In genomic region chr17:59617141-59617757, GRCh38 we compare ENCODE assay signal across 9 cellular contexts.
DNase-seq lines count a peak whose midpoint lies in the region; ATAC-seq and TF ChIP-seq lines count a peak whose summit lies in the region.
"Had no signal": no experiment of that assay in that cellular context is flagged by ENCODE, and none has a peak within 500 bp of the region (broad histone marks: within the 10 kb centered on the region; RNA-seq: fewer than 3 reads in every experiment).

No MANE protein-coding gene starts in this region.

- H3K4me2 ChIP-seq in SU-DHL-6 (ENCODE audit: low read depth, low read length, poor library complexity, severe bottlenecking), result peak overlapping the region; percentile 96

- H3K9me3 ChIP-seq in ES-I3 (ENCODE audit: control insufficient read depth, insufficient read depth, low read length) (no peaks in the 10 kb centered on the region), SU-DHL-6 (ENCODE audit: insufficient read depth, low read length) (no peaks in the 10 kb centered on the region)

- peaks cover 34% of the 10 kb centered on the region for H3K79me2 ChIP-seq in SU-DHL-6 (ENCODE audit: insufficient read depth, low read length)

- no peak for TF ChIP-seq CTCF in SU-DHL-6 (IDR thresholded peaks at IDR 0.05; ENCODE audit: insufficient read depth, low read length, poor library complexity, severe bottlenecking)

- H3K4me3 ChIP-seq in SU-DHL-6 (ENCODE audit: insufficient read depth, low read length, poor library complexity, severe bottlenecking), result no peak overlapping the region

- DNase-seq in ACHN (peak; percentile 16), kidney tubule cell (ENCODE audit: low spot score) (peak; percentile 65), KBM-7 (no peak), hypothalamus (lab: John Stamatoyannopoulos, UW) (no peak)
- DNase-seq in central memory CD4-positive, alpha-beta T cell, result no peak
- DNase-seq: activated effector memory CD4-positive, alpha-beta T cell treated with anti-CD3 and anti-CD28 coated beads, Interleukin-2, amount 50 U/mL, for 16 hours had no signal

- H3K9ac ChIP-seq in ES-I3 (ENCODE audit: low read depth, low read length) (peak overlapping the region; percentile 84), SU-DHL-6 (ENCODE audit: low read length) (no peak overlapping the region)

- H3K27me3 ChIP-seq in SU-DHL-6 (ENCODE audit: low read length), result no peaks in the 10 kb centered on the region

- no peak overlapping the region for H3K27ac ChIP-seq in SU-DHL-6 (ENCODE audit: low read depth, low read length)

- ATAC-seq in GM18498 (IDR thresholded peaks at IDR 0.05; ENCODE audit: unreplicated experiment), result no peak

- H3F3A ChIP-seq in SU-DHL-6 (ENCODE audit: insufficient read depth), result peaks cover 21% of the 10 kb centered on the region

- H3K36me3 ChIP-seq in ES-I3 (ENCODE audit: insufficient read depth, low read length), result no peaks in the 10 kb centered on the region
- H3K36me3 ChIP-seq in SU-DHL-6 (ENCODE audit: low read length), result no peaks in the 10 kb centered on the region; the same call in 1 of the 2 replicates

- H3K9me2 ChIP-seq in SU-DHL-6 (replicated peaks; ENCODE audit: insufficient read depth, low read length), result no peaks in the 10 kb centered on the region

- in situ Hi-C loops in ACHN (cut with HindIII; ENCODE audit: low pct_ligation_motif_present, low pct_unique_long_range_greater_than_20kb, low sequenced_read_pairs), result no loop called here
- in situ Hi-C loops in KBM-7 (cut with MboI; ENCODE audit: low pct_unique_long_range_greater_than_20kb, low sequenced_read_pairs), result no loop called here

- H2AFZ ChIP-seq in SU-DHL-6 (ENCODE audit: low read depth, low read length, severe bottlenecking), result peak overlapping the region; percentile 37

- H4K20me1 ChIP-seq in SU-DHL-6 (ENCODE audit: low read depth, low read length), result peaks cover 14% of the 10 kb centered on the region; the same call in 1 of the 2 replicates

- peaks cover 15% of the 10 kb centered on the region; the same call in 1 of the 2 replicates for H3K4me1 ChIP-seq in ES-I3 (ENCODE audit: insufficient read depth, low read length)

Comparison
In these comparisons a context has a peak if more than half of its experiments do, and no peak if none do; other contexts are left out.
1. DNase-seq: peak in ACHN (single experiment) and kidney tubule cell (single experiment); none in KBM-7 (single experiment), central memory CD4-positive, alpha-beta T cell (single experiment) and hypothalamus (0 of 51).